In the genomic region with DNA sequence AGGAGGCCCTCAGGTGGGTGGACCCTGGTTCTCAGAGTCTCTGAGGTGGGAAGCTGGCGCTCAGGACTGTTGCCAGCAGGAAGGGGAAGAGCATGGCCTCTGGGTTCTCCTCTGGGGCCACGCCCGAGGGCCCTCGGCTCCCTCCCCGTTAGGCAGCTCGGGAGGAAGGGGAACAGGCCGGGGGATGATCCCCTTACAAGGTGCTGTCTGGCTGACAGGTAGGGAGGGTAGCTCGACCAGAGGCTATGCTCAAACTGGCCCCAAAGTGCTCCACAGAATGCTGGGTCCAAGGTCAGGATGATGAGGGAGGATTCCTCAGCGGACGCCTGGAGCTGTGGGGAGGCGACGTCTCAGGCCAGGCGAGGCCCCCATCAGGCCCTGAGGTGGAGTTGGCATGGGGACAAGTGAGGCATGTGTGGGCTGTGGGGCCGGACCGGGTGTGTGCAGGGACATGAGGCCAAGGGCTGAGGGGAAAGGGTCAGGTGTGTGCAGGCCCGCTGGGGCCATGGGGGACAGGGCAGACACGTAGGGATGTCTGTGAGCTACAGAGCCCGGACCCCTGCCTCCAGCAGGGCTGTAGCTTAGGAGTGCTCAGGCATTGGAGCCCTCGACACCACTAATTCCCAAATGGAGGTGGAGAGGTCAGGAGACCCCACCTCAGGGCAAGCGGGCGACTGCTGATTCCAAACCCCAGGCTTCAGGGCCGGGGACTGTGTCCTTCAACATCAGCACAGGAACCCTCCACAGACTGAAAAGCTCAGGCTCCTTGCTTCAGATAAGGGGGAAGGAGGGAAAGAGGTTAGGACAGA, we compare ENCODE assay signal across 8 cellular contexts. TPM values are rescaled to one million over a fixed set of nuclear protein-coding genes. Genes with fewer than 3 reads are reported as not detected.
DNase-seq lines count a peak whose midpoint lies in the region; ATAC-seq and FAIRE-seq lines count a peak whose summit lies in the region.

No MANE protein-coding gene starts in this region.

- H3K36me3 ChIP-seq in duodenal mucosa (ENCODE audit: control insufficient read depth in 1 of 2, insufficient read depth in 2 of 2, low read length in 2 of 2): no peaks in the 10 kb centered on the region

- no peak overlapping the region for H3K27ac ChIP-seq in duodenal mucosa (ENCODE audit: low read depth, low read length)

- DNase-seq in GDM1 (lab: John Stamatoyannopoulos, UW) (peak; percentile 53), MV-4-11 (lab: John Stamatoyannopoulos, UW) (peak; percentile 48), naive B cell (no peak), NCI-H2107 (lab: John Stamatoyannopoulos, UW) (no peak), frontal cortex (ENCODE audit: low spot score in 2 of 2) (no peak)

- H3K4me3 Mint-ChIP-seq in naive B cell: peak overlapping the region; percentile 49 to 90 (median 70)

- peaks cover 13 to 24% (median 23%) of the 10 kb centered on the region in 3 donors for H3K4me1 Mint-ChIP-seq in naive B cell

- peaks cover 12 to 24% of the 10 kb centered on the region in 2 donors for H3K4me1 ChIP-seq in duodenal mucosa (ENCODE audit: control insufficient read depth in 1 of 2, insufficient read depth in 2 of 2, low read length in 2 of 2)

- peaks cover 20 to 41% (median 40%) of the 10 kb centered on the region in 3 donors for H3K27me3 Mint-ChIP-seq in naive B cell

- no peak for FAIRE-seq in frontal cortex (lab: Jason Lieb, UNC)

- peak overlapping the region; percentile 63 to 83 for H3K4me3 ChIP-seq in duodenal mucosa (ENCODE audit: low read depth in 1 of 2, low read length in 2 of 2)

- no peaks in the 10 kb centered on the region for H3K36me3 Mint-ChIP-seq in naive B cell

- no peaks in the 10 kb centered on the region for H3K9me3 Mint-ChIP-seq in naive B cell

- peaks cover 38 to 50% of the 10 kb centered on the region in 2 donors for H3K27me3 ChIP-seq in duodenal mucosa (ENCODE audit: control insufficient read depth in 1 of 2, insufficient read depth in 2 of 2, low read length in 2 of 2)

- ATAC-seq in naive B cell (ENCODE audit: low read depth in 2 of 2): no peak
- ATAC-seq in GM18498 (IDR thresholded peaks at IDR 0.05; ENCODE audit: unreplicated experiment): no peak
- ATAC-seq in GM21528 (IDR thresholded peaks at IDR 0.05; ENCODE audit: low FRiP score, unreplicated experiment): no peak

- H3K27ac Mint-ChIP-seq in naive B cell: no peak overlapping the region

- H3K9me3 ChIP-seq in duodenal mucosa (ENCODE audit: control insufficient read depth in 1 of 2, low read length in 2 of 2): peaks cover 9 to 10% of the 10 kb centered on the region in 2 donors

- peak overlapping the region; percentile 37 to 43 for H3K9ac ChIP-seq in duodenal mucosa (ENCODE audit: low read depth in 1 of 2, low read length in 2 of 2)

RNA-seq across cellular contexts. Expression of gene POLL, which starts 17.1 kb away (rescaled TPM):
- 10 to 100 TPM in 5 of 6 donors, under 1 TPM in 1; 0.98 to 16.2 (median 11.8) TPM for polyA plus RNA-seq in naive B cell (ENCODE audit: low read depth in 6 of 6)
- total RNA-seq in frontal cortex: 6.5 TPM

RNA-seq across cellular contexts. Expression of gene DPCD, which starts 17.2 kb away (rescaled TPM):
- polyA plus RNA-seq in naive B cell (ENCODE audit: low read depth in 6 of 6): 1 to 10 TPM in 3 of 6 donors, under 1 TPM in 2, not detected in 1; 0.37 to 2.8 (median 1.2) TPM
- total RNA-seq in frontal cortex: 28.5 TPM

Comparison
In these comparisons a context has a peak if more than half of its experiments do, and no peak if none do; other contexts are left out.
1. DNase-seq: peak in GDM1 (single experiment) and MV-4-11 (single experiment); none in naive B cell (single experiment), NCI-H2107 (single experiment) and frontal cortex (0 of 2).